Comparison of ENCODE assay signal across 9 cellular contexts in genomic region chr11:64121637-64122410, GRCh38. TPM values are rescaled to one million over a fixed set of nuclear protein-coding genes. Genes with fewer than 3 reads are reported as not detected.
A peak's percentile ranks its signal among the peaks of the same experiment; 100 is the strongest.
DNase-seq lines count a peak whose midpoint lies in the region; ATAC-seq and TF ChIP-seq lines count a peak whose summit lies in the region.
"Had no signal": no experiment of that assay in that cellular context is flagged by ENCODE, and none has a peak within 500 bp of the region (broad histone marks: within the 10 kb centered on the region; RNA-seq: fewer than 3 reads in every experiment).

No MANE protein-coding gene starts in this region.

- H3K4me3 Mint-ChIP-seq in Caco-2 (ENCODE audit: unreplicated experiment): no peak overlapping the region

- TF ChIP-seq POLR2A in sigmoid colon (IDR thresholded peaks at IDR 0.05) (no peak), esophagus squamous epithelium (IDR thresholded peaks at IDR 0.05) (no peak)

- TF ChIP-seq CTCF in PC-3 (conservative IDR thresholded peaks at IDR 0.05; ENCODE audit: low read depth, low read length) (no peak), sigmoid colon (IDR thresholded peaks at IDR 0.05) (no peak), Caco-2 (IDR thresholded peaks at IDR 0.05; ENCODE audit: insufficient read depth in 1 of 2, low read depth in 1 of 2, low read length in 1 of 2, severe bottlenecking in 1 of 2, unreplicated experiment in 1 of 2) (no peak), esophagus squamous epithelium (IDR thresholded peaks at IDR 0.05) (no peak)

- CTCF ChIA-PET in PC-3 (lab: Charles Lee) (no interaction called here), Caco-2 (lab: Charles Lee) (interaction anchor here (0.7 kb wide), 2 partner anchors 91 to 696 kb away, joined by 3 read pairs; no protein-coding TSS in a partner anchor)

- H3K4me1 ChIP-seq in PC-3 (ENCODE audit: insufficient read depth, low read length) (no peaks in the 10 kb centered on the region), sigmoid colon (peaks cover 0 to 34% (median 15%) of the 10 kb centered on the region in 4 donors), Caco-2 (no peaks in the 10 kb centered on the region), esophagus squamous epithelium (peaks cover 10 to 34% (median 10%) of the 10 kb centered on the region in 3 donors)

- H3K9ac ChIP-seq in PC-3 (ENCODE audit: low read length): no peak overlapping the region

- H3K27me3 ChIP-seq in PC-3 (ENCODE audit: low read length): no peaks in the 10 kb centered on the region
- no peaks in the 10 kb centered on the region for H3K27me3 ChIP-seq in sigmoid colon
- no peaks in the 10 kb centered on the region for H3K27me3 ChIP-seq in Caco-2 (replicated peaks; ENCODE audit: control insufficient read depth, insufficient read depth, low read length)
- H3K27me3 ChIP-seq in esophagus squamous epithelium: no peaks in the 10 kb centered on the region

- no peaks in the 10 kb centered on the region for H3K27me3 Mint-ChIP-seq in Caco-2 (ENCODE audit: insufficient read depth, unreplicated experiment)

- H3K9me3 ChIP-seq in PC-3 (ENCODE audit: low read length) (no peaks in the 10 kb centered on the region), sigmoid colon (no peaks in the 10 kb centered on the region), Caco-2 (no peaks in the 10 kb centered on the region), esophagus squamous epithelium (no peaks in the 10 kb centered on the region)

- no peak overlapping the region for H3K4me2 ChIP-seq in PC-3 (ENCODE audit: low read length)

- H3F3A ChIP-seq in PC-3 (ENCODE audit: low read length, unreplicated experiment): no peaks in the 10 kb centered on the region

- H3K79me2 ChIP-seq in PC-3 (ENCODE audit: low read length): no peaks in the 10 kb centered on the region

- H3K4me1 Mint-ChIP-seq in Caco-2 (ENCODE audit: low read depth, unreplicated experiment): no peaks in the 10 kb centered on the region

- intact Hi-C loops in PC-3 (cut with micrococcal nuclease) (no loop called here), sigmoid colon (cut with DNase I) (no loop called here), Caco-2 (cut with micrococcal nuclease; ENCODE audit: unreplicated experiment) (no loop called here), esophagus squamous epithelium (cut with DNase I) (no loop called here)

- DNase-seq in GM04503 (ENCODE audit: low read depth) (peak; percentile 26), PC-3 (peak; percentile 22), fibroblast of peridontal ligament (ENCODE audit: extremely low read depth) (peak; percentile 79), sigmoid colon (no peak), NCI-H2081 treated with DMSO at 0.1 percent for 48 hours (lab: John Stamatoyannopoulos, UW) (no peak), Caco-2 (no peak), esophagus squamous epithelium (lab: John Stamatoyannopoulos, UW) (no peak)
- DNase-seq: cortex of kidney had no signal

- H3K4me3 ChIP-seq in PC-3 (ENCODE audit: low read length) (no peak overlapping the region), sigmoid colon (no peak overlapping the region), Caco-2 (ENCODE audit: low read depth, low read length) (no peak overlapping the region), esophagus squamous epithelium (no peak overlapping the region)

- WGBS in sigmoid colon, 2 donors: 84 to 90% methylated on average over 20 of the region's 20 CpGs
- 62 to 66% methylated on average over 10 to 16 of the region's 20 CpGs for WGBS in esophagus squamous epithelium, 2 donors

- H3K36me3 Mint-ChIP-seq in Caco-2 (ENCODE audit: insufficient read depth, unreplicated experiment): no peaks in the 10 kb centered on the region

- H3K27ac ChIP-seq in PC-3 (ENCODE audit: low read length): no peak overlapping the region
- peak overlapping the region in 3 of 4 donors; percentile 7 to 58 (median 57) for H3K27ac ChIP-seq in sigmoid colon
- H3K27ac ChIP-seq in esophagus squamous epithelium: no peak overlapping the region

- POLR2A ChIA-PET in PC-3 (lab: Charles Lee; ENCODE audit: unreplicated experiment): no interaction called here
- POLR2A ChIA-PET in Caco-2 (lab: Charles Lee): no interaction called here

- H3K36me3 ChIP-seq in PC-3 (ENCODE audit: low read depth, low read length): no peaks in the 10 kb centered on the region
- peaks cover 0 to 14% (median 0%) of the 10 kb centered on the region in 4 donors for H3K36me3 ChIP-seq in sigmoid colon
- no peaks in the 10 kb centered on the region for H3K36me3 ChIP-seq in Caco-2 (ENCODE audit: control insufficient read depth, insufficient read depth, low read length)
- peaks cover 0 to 13% (median 0%) of the 10 kb centered on the region in 3 donors for H3K36me3 ChIP-seq in esophagus squamous epithelium

- no peak for TF ChIP-seq EP300 in sigmoid colon (IDR thresholded peaks at IDR 0.05)

- no peaks in the 10 kb centered on the region for H4K20me1 ChIP-seq in PC-3 (ENCODE audit: low read length)

- no peak overlapping the region for H3K27ac Mint-ChIP-seq in Caco-2 (ENCODE audit: unreplicated experiment)

- no peaks in the 10 kb centered on the region for H3K9me3 Mint-ChIP-seq in Caco-2 (ENCODE audit: unreplicated experiment)

- no peaks in the 10 kb centered on the region for H3K9me2 ChIP-seq in PC-3 (replicated peaks; ENCODE audit: low read length)

- no TSS peak for BruUV-seq in PC-3 (replicated peaks; lab: Mats Ljungman, UMichigan)
- BruUV-seq in Caco-2 (replicated peaks; lab: Mats Ljungman, UMichigan): no TSS peak

- H2AFZ ChIP-seq in PC-3 (ENCODE audit: low read length): no peak overlapping the region

- ATAC-seq in PC-3 (peak; percentile 27; the same call in 1 of the 2 replicates), HG02885 (IDR thresholded peaks at IDR 0.05; ENCODE audit: poor library complexity, unreplicated experiment) (no peak)

RNA-seq across cellular contexts. Expression of gene MACROD1, which starts 44.1 kb away (rescaled TPM):
- total RNA-seq in PC-3 (2014; rRNA removed): 71.4 and 77.1 TPM in 2 replicates
- 10 to 100 TPM; 23.3 to 33.9 (median 25.8) TPM for total RNA-seq in sigmoid colon
- polyA plus RNA-seq in sigmoid colon: 10 to 100 TPM; 14.2 to 16.8 (median 14.8) TPM
- total RNA-seq in Caco-2 (2022): 24.0 and 29.6 TPM in 2 replicates
- total RNA-seq in esophagus squamous epithelium: 10 to 100 TPM; 10.4 to 31.5 (median 19.5) TPM

Comparison
In these comparisons a context has a peak if more than half of its experiments do, and no peak if none do; other contexts are left out.
1. DNase-seq: peak in GM04503 (single experiment), PC-3 (single experiment) and fibroblast of peridontal ligament (single experiment); none in sigmoid colon (single experiment), NCI-H2081 treated with DMSO at 0.1 percent for 48 hours (single experiment), Caco-2 (0 of 2) and esophagus squamous epithelium (single experiment).
2. H3K27ac ChIP-seq: peak in sigmoid colon (3 of 4); none in PC-3 (single experiment) and esophagus squamous epithelium (0 of 4).